In the genomic region with DNA sequence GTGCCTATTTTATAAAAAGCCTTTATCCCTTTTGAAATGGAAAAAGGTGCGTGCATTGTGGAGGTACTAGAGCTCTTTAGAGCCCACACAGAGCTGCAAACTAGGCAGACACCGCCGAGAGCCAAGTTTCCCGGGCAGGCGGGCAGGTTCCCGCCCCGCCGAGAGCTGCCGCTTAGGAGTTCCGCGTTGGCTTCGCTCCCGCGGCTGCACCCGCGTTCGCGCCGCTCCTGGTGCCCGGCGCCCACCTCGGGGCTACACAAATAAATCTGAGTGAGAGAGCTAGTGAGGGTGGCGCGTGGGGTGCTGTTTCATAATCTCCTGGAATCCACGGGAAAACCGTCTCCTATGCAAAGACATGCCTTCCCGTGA, we compare ENCODE assay signal across 1 cellular context.
TF ChIP-seq lines count a peak whose summit lies in the region.

No MANE protein-coding gene starts in this region.

TF ChIP-seq in GM23338, 12 proteins besides CTCF, POLR2A, EP300 and RAD21 (continued from another document):
- no peak for TF ChIP-seq CREB1 (CRISPR knock-in tag; IDR thresholded peaks at IDR 0.05; ENCODE audit: low read depth)
- no peak for TF ChIP-seq STAT1 (IDR thresholded peaks at IDR 0.05; ENCODE audit: unreplicated experiment)
